ENCODE assay signal across 27 cellular contexts in the genomic region with DNA sequence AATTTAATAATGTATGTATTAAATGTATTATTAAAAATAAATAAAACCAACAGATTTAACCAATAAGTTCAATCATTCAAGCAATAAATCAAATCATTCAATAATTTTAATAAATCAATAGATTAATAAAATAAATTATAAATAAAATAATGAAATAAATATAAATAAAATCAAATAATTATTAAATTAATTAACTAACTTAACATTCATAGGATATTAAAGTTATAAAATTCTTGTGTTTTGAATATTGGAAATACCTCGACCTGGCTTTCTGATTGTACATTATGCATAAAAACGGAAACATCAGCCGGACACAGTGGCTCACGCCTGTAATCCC.
"Had no signal": no experiment of that assay in that cellular context is flagged by ENCODE, and none has a peak within 500 bp of the region (broad histone marks: within the 10 kb centered on the region; RNA-seq: fewer than 3 reads in every experiment).

No MANE protein-coding gene starts in this region.

- H3K4me3 Mint-ChIP-seq: immature natural killer cell; mesothelial cell of epicardium; naive B cell; natural killer cell; nephron progenitor cell; neural progenitor cell; stimulated activated naive B cell treated with anti-CD40 and anti-IgM and Interleukin-4, amounts not matched to agents 10 μg/mL and 1 μg/mL and 100 μg/mL, for 72 hours; type B pancreatic cell had no signal

- H3K27me3 Mint-ChIP-seq: type B pancreatic cell had no signal

- H2AFZ ChIP-seq: neural progenitor cell had no signal

- H3K27me3 ChIP-seq: neural progenitor cell, neutrophil, right atrium auricular region, right lobe of liver, testis, tibial nerve, uterus had no signal

- DNase-seq: hypothalamus; immature natural killer cell; left ventricle myocardium inferior; mesendoderm; naive B cell; natural killer cell; nephron progenitor cell; occipital lobe; right lobe of liver; stimulated activated CD4-positive, alpha-beta T cell treated with anti-CD3 and anti-CD28 coated beads, Interleukin-1b, Interleukin-23, amount 100 ng/mL, for 48 hours; stimulated activated CD4-positive, alpha-beta T cell treated with anti-CD3 and anti-CD28 coated beads, Interleukin-2, amount 100 ng/mL, for 48 hours; stimulated activated CD4-positive, alpha-beta T cell treated with anti-CD3 and anti-CD28 coated beads, Interleukin-4, amount 100 ng/mL, for 4 hours; stimulated activated naive B cell treated with anti-CD40 and anti-IgM and Interleukin-4, amounts not matched to agents 10 μg/mL and 1 μg/mL and 100 μg/mL, for 72 hours; stimulated activated naive CD8-positive, alpha-beta T cell treated with anti-CD3 and anti-CD28 coated beads, Interleukin-15, Interleukin-2, amounts not matched to agents 100 U/mL and 50 U/mL, for 24 hours; stomach; testis; uterus had no signal

- H3K27ac ChIP-seq: left ventricle myocardium inferior, neural progenitor cell, neutrophil, right atrium auricular region, right lobe of liver, stomach, testis, tibial nerve, uterus had no signal

- H3K4me1 ChIP-seq: left ventricle myocardium inferior, neural progenitor cell, right atrium auricular region, right lobe of liver, stomach, testis, tibial nerve, uterus had no signal

- FAIRE-seq: islet of Langerhans had no signal

- H3K4me3 ChIP-seq: left ventricle myocardium inferior, lung, neural progenitor cell, right atrium auricular region, right lobe of liver, smooth muscle cell, stomach, testis, tibial nerve, uterus had no signal

- H3K9me3 ChIP-seq: neutrophil, right lobe of liver, testis, uterus had no signal

- ATAC-seq: natural killer cell; right lobe of liver; stimulated activated naive B cell treated with anti-CD40 and anti-IgM and Interleukin-4, amounts not matched to agents 10 μg/mL and 1 μg/mL and 100 μg/mL, for 72 hours; stimulated activated naive CD8-positive, alpha-beta T cell treated with anti-CD3 and anti-CD28 coated beads, Interleukin-15, Interleukin-2, amounts not matched to agents 100 U/mL and 50 U/mL, for 24 hours had no signal

- H3K27ac Mint-ChIP-seq: immature natural killer cell; mesothelial cell of epicardium; natural killer cell; nephron progenitor cell; progenitor cell of endocrine pancreas; stimulated activated naive B cell treated with anti-CD40 and anti-IgM and Interleukin-4, amounts not matched to agents 10 μg/mL and 1 μg/mL and 100 μg/mL, for 72 hours; type B pancreatic cell had no signal

- H3K36me3 Mint-ChIP-seq: immature natural killer cell, mesothelial cell of epicardium, natural killer cell, neural progenitor cell, type B pancreatic cell had no signal

- H3K4me2 ChIP-seq: neural progenitor cell, smooth muscle cell had no signal

- H3K9ac ChIP-seq: neural progenitor cell had no signal

- H3K9me3 Mint-ChIP-seq: natural killer cell had no signal

- H3K36me3 ChIP-seq: left ventricle myocardium inferior, neural progenitor cell, neutrophil, right atrium auricular region, right lobe of liver, stomach, tibial nerve, uterus had no signal

- H3K4me1 Mint-ChIP-seq: immature natural killer cell, naive B cell, natural killer cell had no signal
